In the genomic region with DNA sequence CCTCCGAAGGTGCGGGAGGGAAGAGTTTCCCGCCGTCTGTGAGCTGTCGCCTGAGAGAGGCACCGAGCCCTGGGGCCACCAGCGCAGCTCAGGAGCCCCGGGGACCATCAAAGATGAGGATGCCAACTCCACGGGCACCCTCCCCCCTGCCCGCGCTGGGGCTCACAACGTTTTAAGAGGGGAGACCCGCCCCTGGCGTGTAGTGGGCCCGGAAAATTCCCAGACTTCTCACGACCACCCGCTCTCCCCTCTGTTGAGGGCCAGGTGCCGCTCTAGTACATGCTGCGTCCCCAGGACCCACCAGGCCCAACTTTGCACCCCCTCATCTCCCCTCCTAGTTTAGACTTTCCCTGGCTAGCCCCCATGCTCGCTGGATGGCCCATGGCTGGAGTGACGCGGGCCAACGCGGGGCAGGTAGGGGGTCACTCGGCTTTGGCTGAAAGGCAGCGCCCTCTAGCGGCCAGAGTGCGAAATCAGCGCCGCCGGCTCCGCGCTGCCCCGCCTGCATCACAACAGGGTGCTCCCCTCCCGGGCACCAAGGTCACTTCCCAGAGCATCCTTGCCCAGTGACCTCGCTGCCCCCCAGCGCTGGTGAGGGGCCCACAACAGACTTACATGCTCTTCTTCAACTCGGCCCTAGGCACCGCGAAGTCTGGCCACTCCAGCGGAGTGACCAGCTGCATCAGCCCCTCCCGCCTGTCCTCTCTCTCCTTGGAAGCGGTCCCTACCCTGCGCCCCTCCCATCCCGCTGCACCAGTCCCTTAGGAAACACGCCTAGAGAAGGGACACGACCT, we compare ENCODE assay signal across 9 cellular contexts. TPM values are rescaled to one million over a fixed set of nuclear protein-coding genes. Genes with fewer than 3 reads are reported as not detected.
DNase-seq lines count a peak whose midpoint lies in the region; ATAC-seq and TF ChIP-seq lines count a peak whose summit lies in the region.
"Had no signal": no experiment of that assay in that cellular context is flagged by ENCODE, and none has a peak within 500 bp of the region (broad histone marks: within the 10 kb centered on the region; RNA-seq: fewer than 3 reads in every experiment).

No MANE protein-coding gene starts in this region.

- peaks cover 8% of the 10 kb centered on the region for H3K4me1 Mint-ChIP-seq in WTC11

- H3K4me2 ChIP-seq in mammary epithelial cell (ENCODE audit: insufficient read depth, low read depth, low read length), result peak overlapping the region; percentile 80

- H3K4me3 ChIP-seq in mammary epithelial cell (replicated peaks in 1 of 3; ENCODE audit: insufficient read depth in 1 of 3, low read depth in 2 of 3, low read length in 3 of 3), result peak overlapping the region; percentile 21 to 35 (median 25)

- no peak overlapping the region for H3K9ac ChIP-seq in mammary epithelial cell (ENCODE audit: insufficient read depth, low read length)

- 15% methylated on average over 40 of the region's 47 CpGs for WGBS in mammary epithelial cell (ENCODE audit: low coverage, missing lambda C conversion rate)

- H3K27ac Mint-ChIP-seq in WTC11, result no peak overlapping the region

- H3K4me1 ChIP-seq in mammary epithelial cell (ENCODE audit: insufficient read depth, low read length), result peaks cover 19% of the 10 kb centered on the region

- POLR2A ChIA-PET in WTC11 (lab: Charles Lee), result no interaction called here

- H3K9me3 ChIP-seq in mammary epithelial cell (replicated peaks; ENCODE audit: insufficient read depth, low read length), result no peaks in the 10 kb centered on the region

- no peak overlapping the region for H3K27ac ChIP-seq in mammary epithelial cell (ENCODE audit: insufficient read depth, low read depth, low read length)

- H3K9me3 Mint-ChIP-seq in WTC11, result no peaks in the 10 kb centered on the region

- no peaks in the 10 kb centered on the region for H3K36me3 Mint-ChIP-seq in WTC11

- H3K79me2 ChIP-seq in mammary epithelial cell (ENCODE audit: insufficient read depth, low read length), result no peaks in the 10 kb centered on the region

- intact Hi-C loops in mammary epithelial cell (cut with micrococcal nuclease), result loop anchor here (1.0 to 5.0 kb wide), 2 partner anchors 15 to 124 kb away; no protein-coding TSS in a partner anchor

- peak overlapping the region; percentile 92 for H2AFZ ChIP-seq in mammary epithelial cell (ENCODE audit: low read depth, low read length)

- peaks cover 28% of the 10 kb centered on the region for H3K27me3 Mint-ChIP-seq in WTC11 (ENCODE audit: low read depth)

- BruUV-seq in mammary epithelial cell (replicated peaks; lab: Mats Ljungman, UMichigan), result TSS peak; percentile 74

- peak; percentile 73 for DNase-seq in Caki2 (ENCODE audit: low read depth)
- peak; percentile 43 for DNase-seq in NCI-H1105 treated with DMSO at 0.1 percent for 48 hours (lab: John Stamatoyannopoulos, UW)
- DNase-seq in WTC11 (ENCODE audit: low spot score), result peak; percentile 88
- peak; percentile 44 for DNase-seq in mammary epithelial cell
- peak; percentile 42 for DNase-seq in iris pigment epithelial cell (ENCODE audit: low read depth)
- DNase-seq in stimulated activated CD4-positive, alpha-beta T cell treated with anti-CD3 and anti-CD28 coated beads, Interleukin-15, amount 100 ng/mL, for 1 hour (ENCODE audit: low read depth in 1 of 2, low spot score in 1 of 2), result peak; percentile 42 to 57

- in situ Hi-C loops in Caki2 (cut with HindIII; ENCODE audit: low pct_unique_long_range_greater_than_20kb, low sequenced_read_pairs), result no loop called here
- in situ Hi-C loops in mammary epithelial cell (cut with MboI; ENCODE audit: low sequenced_read_pairs in 2 of 2), result no loop called here

- peak; percentile 66 for ATAC-seq in GM21576 (IDR thresholded peaks at IDR 0.05; ENCODE audit: unreplicated experiment)
- peak; percentile 93 for ATAC-seq in WTC11
- ATAC-seq in HG03159 (IDR thresholded peaks at IDR 0.05; ENCODE audit: unreplicated experiment), result no peak

- dilution Hi-C loops in mammary epithelial cell (cut with HindIII; ENCODE audit: low sequenced_read_pairs), result no loop called here

- TF ChIP-seq CTCF in WTC11 (IDR thresholded peaks at IDR 0.05) (peak; percentile 98), mammary epithelial cell (conservative IDR thresholded peaks at IDR 0.05 in 1 of 2, IDR thresholded peaks at IDR 0.05 in 1 of 2; ENCODE audit: extremely low read depth in 1 of 2, insufficient read depth in 1 of 2, low read depth in 1 of 2, low read length in 2 of 2) (peak; percentile 57 to 88)

- H3K36me3 ChIP-seq in mammary epithelial cell (ENCODE audit: insufficient read depth, low read length), result no peaks in the 10 kb centered on the region

- no peaks in the 10 kb centered on the region for H4K20me1 ChIP-seq in mammary epithelial cell (ENCODE audit: insufficient read depth, low read length)

- H3K4me3 Mint-ChIP-seq in WTC11, result peak overlapping the region; percentile 66

- H3K27me3 ChIP-seq in mammary epithelial cell (ENCODE audit: insufficient read depth, low read length), result no peaks in the 10 kb centered on the region

- CTCF ChIA-PET in WTC11 (lab: Charles Lee), result interaction anchor here (0.5 to 2.2 kb wide), 13 partner anchors 8 to 202 kb away, joined by 3 to 12 read pairs (median 5); a partner anchor contains a TSS
- CTCF ChIA-PET in mammary epithelial cell (lab: Charles Lee; ENCODE audit: low non-redundant PET), result no interaction called here

TF ChIP-seq in WTC11, 78 proteins besides CTCF, POLR2A, EP300 and RAD21:
- TF ChIP-seq CREM (CRISPR knock-in tag; IDR thresholded peaks at IDR 0.05) (0 out of 2 replicates have a peak, but pooled peaks have one; percentile 29), ETV6 (CRISPR knock-in tag; IDR thresholded peaks at IDR 0.05) (peak; percentile 57; the same call in 1 of the 2 replicates), ZNF232 (CRISPR knock-in tag; IDR thresholded peaks at IDR 0.05) (no peak)

RNA-seq across cellular contexts. Expression of a gene that starts 1.8 kb away (rescaled TPM):
- not detected in 2 replicates for total RNA-seq in Caki2 (2014; rRNA removed; shearing (Covaris generic); ENCODE audit: low replicate concordance)
- total RNA-seq in WTC11 (2021) (not detected in 3 replicates), mammary epithelial cell (not detected)
- not detected for polyA plus RNA-seq in mammary epithelial cell
- not detected for polyA minus RNA-seq in mammary epithelial cell
- total RNA-seq: glomerular endothelial cell had no signal

RNA-seq across cellular contexts. Expression of a gene that starts 13.9 kb away (rescaled TPM):
- 104 and 107 TPM in 2 replicates for total RNA-seq in Caki2 (2014; rRNA removed; shearing (Covaris generic); ENCODE audit: low replicate concordance)
- total RNA-seq in WTC11 (2021), result 0.57 to 0.77 TPM (median 0.57 TPM) in 3 replicates
- total RNA-seq in mammary epithelial cell, result 1 to 10 TPM in 1 of 2 donors, under 1 TPM in 1; 0.31 to 7.0 TPM
- polyA plus RNA-seq in mammary epithelial cell, result 0.56 TPM
- not detected for polyA minus RNA-seq in mammary epithelial cell
- total RNA-seq: glomerular endothelial cell had no signal

Comparison
In these comparisons a context has a peak if more than half of its experiments do, and no peak if none do; other contexts are left out.
1. RNA of a gene that starts 13.9 kb away (total RNA-seq): 104 to 107 TPM in Caki2; 0.31 to 7.0 TPM in mammary epithelial cell and 0.57 to 0.77 TPM in WTC11; every median in the first group is over 10 times any median in the second.
2. Peak in every context shown above with its lines, with median percentiles within 50 percentile points of each other: DNase-seq.